In the genomic region with DNA sequence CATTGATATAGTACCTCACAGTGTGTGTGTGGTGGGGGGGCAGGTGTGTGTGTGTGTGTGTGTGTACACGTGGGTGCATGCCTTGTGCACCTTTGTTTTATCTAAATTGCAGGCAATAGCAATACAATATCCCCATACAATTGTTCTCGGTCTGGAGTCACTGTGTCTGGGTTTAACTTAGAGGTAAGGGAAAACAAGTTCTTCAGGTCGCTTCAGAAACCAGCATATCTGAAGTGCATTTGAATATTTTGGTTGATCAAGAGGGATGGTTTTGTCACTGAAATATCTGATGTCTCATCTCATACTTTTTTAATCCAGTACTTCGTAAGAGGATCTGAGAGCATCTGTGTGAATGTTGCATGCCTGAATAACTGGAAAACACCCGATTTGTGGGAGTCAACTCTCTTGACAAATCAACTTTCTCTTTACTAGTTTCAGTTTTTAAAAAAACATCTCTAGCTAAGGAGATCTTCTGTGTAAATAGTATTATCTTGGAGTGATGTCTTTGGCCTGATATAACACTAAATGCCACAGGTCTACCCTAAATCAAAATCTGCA, we compare ENCODE assay signal across 24 cellular contexts.
A peak's percentile ranks its signal among the peaks of the same experiment; 100 is the strongest.
DNase-seq lines count a peak whose midpoint lies in the region; ATAC-seq, FAIRE-seq and TF ChIP-seq lines count a peak whose summit lies in the region.
"Had no signal": no experiment of that assay in that cellular context is flagged by ENCODE, and none has a peak within 500 bp of the region (broad histone marks: within the 10 kb centered on the region; RNA-seq: fewer than 3 reads in every experiment).

No MANE protein-coding gene starts in this region.

- ATAC-seq in HepG2 (peak; percentile 18; the same call in 2 of the 3 replicates), right lobe of liver (no peak), esophagus mucosa (peak; percentile 65), left cardiac atrium (no peak)
- ATAC-seq: CD8-positive, alpha-beta T cell; PC-3 had no signal

- no peaks in the 10 kb centered on the region for H3K27me3 ChIP-seq in HepG2 (ENCODE audit: control insufficient read depth in 1 of 2, insufficient read depth in 2 of 2, low read length in 2 of 2)
- H3K27me3 ChIP-seq in right lobe of liver: no peaks in the 10 kb centered on the region
- H3K27me3 ChIP-seq: BLaER1 treated with 17β-estradiol and CSF1 and Interleukin-3, amounts not matched to agents 10 nM and 100 nM had no signal

- peaks cover 57% of the 10 kb centered on the region for H3K4me1 Mint-ChIP-seq in mesothelial cell of epicardium
- H3K4me1 Mint-ChIP-seq: IgD-negative memory B cell had no signal

- no peaks in the 10 kb centered on the region for H3K79me2 ChIP-seq in HepG2 (ENCODE audit: insufficient read depth, low read length)

- no peaks in the 10 kb centered on the region for H4K20me1 ChIP-seq in HepG2 (ENCODE audit: insufficient read depth, low read length)
- H4K20me1 ChIP-seq: BLaER1 treated with 17β-estradiol and CSF1 and Interleukin-3, amounts not matched to agents 10 nM and 100 nM had no signal

- H3K4me3 ChIP-seq in HepG2 (replicated peaks in 1 of 3; ENCODE audit: insufficient read depth in 1 of 3, low read depth in 2 of 3, low read length in 3 of 3): no peak overlapping the region
- no peak overlapping the region for H3K4me3 ChIP-seq in right lobe of liver
- H3K4me3 ChIP-seq: BLaER1 treated with 17β-estradiol and CSF1 and Interleukin-3, amounts not matched to agents 10 nM and 100 nM; SK-N-MC had no signal

- intact Hi-C loops in HepG2 (cut with micrococcal nuclease; ENCODE audit: unreplicated experiment) (loop anchor here (5.0 kb wide), 1 partner anchor 49 kb away; no protein-coding TSS in a partner anchor), right lobe of liver (cut with DNase I) (no loop called here), left cardiac atrium (cut with DNase I) (no loop called here)

- TF ChIP-seq EP300 in HepG2 (IDR thresholded peaks at IDR 0.05; ENCODE audit: low read depth in 2 of 2, low read length in 2 of 2) (no peak), HepG2 (CRISPR knock-in tag; IDR thresholded peaks at IDR 0.05; ENCODE audit: borderline replicate concordance) (no peak)

- peaks cover 1% of the 10 kb centered on the region for H3K36me3 Mint-ChIP-seq in mesothelial cell of epicardium
- H3K36me3 Mint-ChIP-seq: CD8-positive, alpha-beta T cell; IgD-negative memory B cell had no signal

- H3K9me3 ChIP-seq in HepG2 (ENCODE audit: low read length) (no peaks in the 10 kb centered on the region), right lobe of liver (no peaks in the 10 kb centered on the region)
- H3K9me3 ChIP-seq: BLaER1 treated with 17β-estradiol and CSF1 and Interleukin-3, amounts not matched to agents 10 nM and 100 nM had no signal

- no TSS peak for BruUV-seq in HepG2 (replicated peaks; lab: Mats Ljungman, UMichigan)

- in situ Hi-C loops in HepG2 (cut with HindIII; ENCODE audit: extremely low pct_ligation_motif_present, low pct_unique_long_range_greater_than_20kb): no loop called here

- CTCF ChIA-PET in HepG2 (lab: Yijun Ruan, JAX; ENCODE audit: low intra/inter-chr PET ratio, low total read pairs): no interaction called here

- no peak for FAIRE-seq in HepG2 (lab: Jason Lieb, UNC)
- FAIRE-seq: D721Med had no signal

- H3K27ac Mint-ChIP-seq in mesothelial cell of epicardium: peak overlapping the region; percentile 84
- H3K27ac Mint-ChIP-seq: CD8-positive, alpha-beta T cell; HFFc6; IgD-negative memory B cell had no signal

- no peak overlapping the region for H3K4me3 Mint-ChIP-seq in mesothelial cell of epicardium
- H3K4me3 Mint-ChIP-seq: CD8-positive, alpha-beta T cell; HFFc6; IgD-negative memory B cell had no signal

- no peak for TF ChIP-seq CTCF in HepG2 (CRISPR knock-in tag; IDR thresholded peaks at IDR 0.05)
- TF ChIP-seq CTCF in right lobe of liver (IDR thresholded peaks at IDR 0.05): no peak
- TF ChIP-seq CTCF in mesothelial cell of epicardium (IDR thresholded peaks at IDR 0.05; ENCODE audit: unreplicated experiment): no peak

- H3K4me1 ChIP-seq in HepG2 (ENCODE audit: insufficient read depth, low read length) (peaks cover 36% of the 10 kb centered on the region), right lobe of liver (no peaks in the 10 kb centered on the region)

- DNase-seq in HepG2 (ENCODE audit: low spot score): no peak
- DNase-seq in right lobe of liver: no peak
- no peak for DNase-seq in mesothelial cell of epicardium (ENCODE audit: low spot score in 2 of 2, unreplicated experiment in 2 of 2)
- DNase-seq in activated naive CD4-positive, alpha-beta T cell (lab: John Stamatoyannopoulos, UW): no peak
- no peak for DNase-seq in activated T-cell treated with anti-CD3 and anti-CD28 coated beads, Interleukin-2, amount 50 U/mL, for 48 hours
- no peak for DNase-seq in left cardiac atrium
- no peak for DNase-seq in NCI-H1694 treated with DMSO at 0.1 percent for 48 hours (lab: John Stamatoyannopoulos, UW)
- DNase-seq: 8988T; CD8-positive, alpha-beta T cell; DMS53; GDM1; H7; HFFc6; Kasumi-1; NCI-H187; NCI-H446; PC-3; Right ventricle myocardium superior; SW 1271 had no signal

- peak overlapping the region; percentile 68 for H3K4me2 ChIP-seq in HepG2 (ENCODE audit: low read depth, low read length)
- H3K4me2 ChIP-seq: BLaER1 treated with 17β-estradiol and CSF1 and Interleukin-3, amounts not matched to agents 10 nM and 100 nM had no signal

- no peaks in the 10 kb centered on the region for H3K27me3 Mint-ChIP-seq in mesothelial cell of epicardium (ENCODE audit: low read depth)
- H3K27me3 Mint-ChIP-seq: IgD-negative memory B cell had no signal

- WGBS in HepG2 (ENCODE audit: low lambda C conversion rate): 70% methylated on average over 5 of the region's 5 CpGs
- WGBS in right lobe of liver (ENCODE audit: insufficient coverage, low coverage, low lambda C conversion rate, missing lambda C conversion rate): 76% methylated on average over 5 of the region's 5 CpGs

- no peak for TF ChIP-seq POLR2A in HepG2 (IDR thresholded peaks at IDR 0.05; ENCODE audit: insufficient read depth in 1 of 2, low read depth in 2 of 2, low read length in 2 of 2)
- TF ChIP-seq POLR2A in right lobe of liver (IDR thresholded peaks at IDR 0.05): no peak

- no peak overlapping the region for H2AFZ ChIP-seq in HepG2 (ENCODE audit: low read length)

- no peaks in the 10 kb centered on the region for H3K36me3 ChIP-seq in HepG2 (replicated peaks in 1 of 2; ENCODE audit: control insufficient read depth in 1 of 2, insufficient read depth in 2 of 2, low read length in 2 of 2)
- H3K36me3 ChIP-seq in right lobe of liver: no peaks in the 10 kb centered on the region
- H3K36me3 ChIP-seq: BLaER1 treated with 17β-estradiol and CSF1 and Interleukin-3, amounts not matched to agents 10 nM and 100 nM had no signal

- TF ChIP-seq RAD21 in HepG2 (CRISPR knock-in tag; IDR thresholded peaks at IDR 0.05): no peak

- no peaks in the 10 kb centered on the region for H3K9me3 Mint-ChIP-seq in mesothelial cell of epicardium
- H3K9me3 Mint-ChIP-seq: CD8-positive, alpha-beta T cell; HFFc6; IgD-negative memory B cell had no signal

- no peak overlapping the region for H3K9ac ChIP-seq in HepG2 (ENCODE audit: insufficient read depth, low read depth, low read length)
- H3K9ac ChIP-seq: BLaER1 treated with 17β-estradiol and CSF1 and Interleukin-3, amounts not matched to agents 10 nM and 100 nM had no signal

- POLR2A ChIA-PET in HepG2 (lab: Yijun Ruan, JAX): no interaction called here

- H3K27ac ChIP-seq in HepG2 (ENCODE audit: extremely low read length, insufficient read depth, low read length) (peak overlapping the region; percentile 57), right lobe of liver (no peak overlapping the region)
- H3K27ac ChIP-seq: BLaER1 treated with 17β-estradiol and CSF1 and Interleukin-3, amounts not matched to agents 10 nM and 100 nM; SK-N-MC had no signal

TF ChIP-seq in HepG2, 621 proteins besides CTCF, POLR2A, EP300 and RAD21 (continues in another document):
- TF ChIP-seq ZNF460 (CRISPR knock-in tag; IDR thresholded peaks at IDR 0.05; ENCODE audit: borderline replicate concordance) (no peak), ZNF143 (CRISPR knock-in tag; IDR thresholded peaks at IDR 0.05) (no peak), CEBPG (CRISPR knock-in tag; IDR thresholded peaks at IDR 0.05) (no peak), MXD4 (CRISPR knock-in tag; IDR thresholded peaks at IDR 0.05) (no peak), YY1 (IDR thresholded peaks at IDR 0.05; ENCODE audit: insufficient read depth, insufficient replicate concordance, low read depth, low read length) (no peak), RFX3 (CRISPR knock-in tag; IDR thresholded peaks at IDR 0.05) (no peak), XBP1 (CRISPR knock-in tag; IDR thresholded peaks at IDR 0.05) (no peak), ZNF883 (CRISPR knock-in tag; IDR thresholded peaks at IDR 0.05; ENCODE audit: not compliant biosample characterization) (no peak), PHF21A (CRISPR knock-in tag; IDR thresholded peaks at IDR 0.05) (no peak)
- TF ChIP-seq, protein P1, sequence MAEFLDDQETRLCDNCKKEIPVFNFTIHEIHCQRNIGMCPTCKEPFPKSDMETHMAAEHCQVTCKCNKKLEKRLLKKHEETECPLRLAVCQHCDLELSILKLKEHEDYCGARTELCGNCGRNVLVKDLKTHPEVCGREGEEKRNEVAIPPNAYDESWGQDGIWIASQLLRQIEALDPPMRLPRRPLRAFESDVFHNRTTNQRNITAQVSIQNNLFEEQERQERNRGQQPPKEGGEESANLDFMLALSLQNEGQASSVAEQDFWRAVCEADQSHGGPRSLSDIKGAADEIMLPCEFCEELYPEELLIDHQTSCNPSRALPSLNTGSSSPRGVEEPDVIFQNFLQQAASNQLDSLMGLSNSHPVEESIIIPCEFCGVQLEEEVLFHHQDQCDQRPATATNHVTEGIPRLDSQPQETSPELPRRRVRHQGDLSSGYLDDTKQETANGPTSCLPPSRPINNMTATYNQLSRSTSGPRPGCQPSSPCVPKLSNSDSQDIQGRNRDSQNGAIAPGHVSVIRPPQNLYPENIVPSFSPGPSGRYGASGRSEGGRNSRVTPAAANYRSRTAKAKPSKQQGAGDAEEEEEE (CRISPR knock-in tag; IDR thresholded peaks at IDR 0.05; ENCODE audit: borderline replicate concordance): no peak
- TF ChIP-seq, protein P2, sequence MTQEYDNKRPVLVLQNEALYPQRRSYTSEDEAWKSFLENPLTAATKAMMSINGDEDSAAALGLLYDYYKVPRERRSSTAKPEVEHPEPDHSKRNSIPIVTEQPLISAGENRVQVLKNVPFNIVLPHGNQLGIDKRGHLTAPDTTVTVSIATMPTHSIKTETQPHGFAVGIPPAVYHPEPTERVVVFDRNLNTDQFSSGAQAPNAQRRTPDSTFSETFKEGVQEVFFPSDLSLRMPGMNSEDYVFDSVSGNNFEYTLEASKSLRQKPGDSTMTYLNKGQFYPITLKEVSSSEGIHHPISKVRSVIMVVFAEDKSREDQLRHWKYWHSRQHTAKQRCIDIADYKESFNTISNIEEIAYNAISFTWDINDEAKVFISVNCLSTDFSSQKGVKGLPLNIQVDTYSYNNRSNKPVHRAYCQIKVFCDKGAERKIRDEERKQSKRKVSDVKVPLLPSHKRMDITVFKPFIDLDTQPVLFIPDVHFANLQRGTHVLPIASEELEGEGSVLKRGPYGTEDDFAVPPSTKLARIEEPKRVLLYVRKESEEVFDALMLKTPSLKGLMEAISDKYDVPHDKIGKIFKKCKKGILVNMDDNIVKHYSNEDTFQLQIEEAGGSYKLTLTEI (CRISPR knock-in tag; conservative IDR thresholded peaks at IDR 0.05): no peak

Comparison
In these comparisons a context has a peak if more than half of its experiments do, and no peak if none do; other contexts are left out.
1. ATAC-seq: peak in HepG2 (single experiment) and esophagus mucosa (single experiment); none in right lobe of liver (0 of 4) and left cardiac atrium (0 of 2).